27 cellular contexts compared by ENCODE assay signal in genomic region chr7:3844545-3845151, GRCh38.
"Had no signal": no experiment of that assay in that cellular context is flagged by ENCODE, and none has a peak within 500 bp of the region (broad histone marks: within the 10 kb centered on the region; RNA-seq: fewer than 3 reads in every experiment).

No MANE protein-coding gene starts in this region.

- H3K27ac Mint-ChIP-seq: naive thymus-derived CD4-positive, alpha-beta T cell; nephron; stimulated activated effector memory CD8-positive, alpha-beta T cell treated with anti-CD3 and anti-CD28 coated beads, Interleukin-12 subunit alpha, Interleukin-12 subunit beta, amount 100 ng/mL, for 72 hours; type B pancreatic cell had no signal

- H3K4me1 Mint-ChIP-seq: nephron; stimulated activated effector memory CD8-positive, alpha-beta T cell treated with anti-CD3 and anti-CD28 coated beads, Interleukin-12 subunit alpha, Interleukin-12 subunit beta, amount 100 ng/mL, for 72 hours had no signal

- H3K36me3 ChIP-seq: gastrocnemius medialis, heart left ventricle, prostate gland, right atrium auricular region, sigmoid colon, tibial artery, vagina had no signal

- H3K27ac ChIP-seq: dorsolateral prefrontal cortex, epithelial cell of prostate, gastrocnemius medialis, heart left ventricle, hepatocyte, prostate gland, right atrium auricular region, sigmoid colon, testis, tibial artery, vagina had no signal

- H3K27me3 ChIP-seq: dorsolateral prefrontal cortex, gastrocnemius medialis, heart left ventricle, hepatocyte, right atrium auricular region, sigmoid colon, testis, tibial artery, vagina had no signal

- H3K36me3 Mint-ChIP-seq: naive thymus-derived CD4-positive, alpha-beta T cell; stimulated activated effector memory CD8-positive, alpha-beta T cell treated with anti-CD3 and anti-CD28 coated beads, Interleukin-12 subunit alpha, Interleukin-12 subunit beta, amount 100 ng/mL, for 72 hours; type B pancreatic cell had no signal

- H3K9me3 Mint-ChIP-seq: naive thymus-derived CD4-positive, alpha-beta T cell; nephron; stimulated activated effector memory CD8-positive, alpha-beta T cell treated with anti-CD3 and anti-CD28 coated beads, Interleukin-12 subunit alpha, Interleukin-12 subunit beta, amount 100 ng/mL, for 72 hours had no signal

- ATAC-seq: esophagus mucosa; gastrocnemius medialis; heart left ventricle; left lobe of liver; naive thymus-derived CD4-positive, alpha-beta T cell; stimulated activated effector memory CD8-positive, alpha-beta T cell treated with anti-CD3 and anti-CD28 coated beads, Interleukin-12 subunit alpha, Interleukin-12 subunit beta, amount 100 ng/mL, for 72 hours; stimulated activated naive CD8-positive, alpha-beta T cell treated with anti-CD3 and anti-CD28 coated beads, Interleukin-15, Interleukin-2, amounts not matched to agents 100 U/mL and 50 U/mL, for 24 hours had no signal

- H3K4me3 Mint-ChIP-seq: naive thymus-derived CD4-positive, alpha-beta T cell; nephron; stimulated activated effector memory CD8-positive, alpha-beta T cell treated with anti-CD3 and anti-CD28 coated beads, Interleukin-12 subunit alpha, Interleukin-12 subunit beta, amount 100 ng/mL, for 72 hours; type B pancreatic cell had no signal

- H3K4me3 ChIP-seq: dorsolateral prefrontal cortex, gastrocnemius medialis, heart left ventricle, hepatocyte, prostate gland, right atrium auricular region, sigmoid colon, testis, tibial artery, vagina had no signal

- H3K9me3 ChIP-seq: gastrocnemius medialis, heart left ventricle, prostate gland, right atrium auricular region, sigmoid colon, testis, tibial artery, vagina had no signal

- DNase-seq: cortex of kidney; dorsolateral prefrontal cortex; effector CD4-positive, alpha-beta T cell; foreskin fibroblast; gastrocnemius medialis; heart left ventricle; kidney; mesendoderm; midbrain; naive thymus-derived CD4-positive, alpha-beta T cell; nucleus accumbens; sigmoid colon; stimulated activated CD4-positive, alpha-beta T cell treated with anti-CD3 and anti-CD28 coated beads, Interleukin-2, amount 100 ng/mL, for 24 hours; stimulated activated CD4-positive, alpha-beta T cell treated with anti-CD3 and anti-CD28 coated beads, Interleukin-4, amount 100 ng/mL, for 24 hours; stimulated activated naive CD8-positive, alpha-beta T cell treated with anti-CD3 and anti-CD28 coated beads, Interleukin-15, Interleukin-2, amounts not matched to agents 100 U/mL and 50 U/mL, for 24 hours; testis; tibial artery had no signal

- H3K27me3 Mint-ChIP-seq: type B pancreatic cell had no signal

- H3K4me1 ChIP-seq: gastrocnemius medialis, heart left ventricle, prostate gland, right atrium auricular region, sigmoid colon, testis, tibial artery, vagina had no signal
